ENCODE assay signal across 2 cellular contexts in genomic region chr3:31911643-31912042, GRCh38.
TF ChIP-seq lines count a peak whose summit lies in the region.

No MANE protein-coding gene starts in this region.

TF ChIP-seq in IMR-90, 13 proteins besides CTCF, POLR2A, EP300 and RAD21 (continued from another document):
- TF ChIP-seq USF2 (IDR thresholded peaks at IDR 0.05; ENCODE audit: low read depth, low read length), result no peak
- no peak for TF ChIP-seq FOS (IDR thresholded peaks at IDR 0.05; ENCODE audit: low read depth, low read length)
- TF ChIP-seq ELK1 (IDR thresholded peaks at IDR 0.05; ENCODE audit: borderline replicate concordance, low read depth, low read length), result no peak
- no peak for TF ChIP-seq SMC3 (IDR thresholded peaks at IDR 0.05; ENCODE audit: low read depth, low read length)
TF ChIP-seq in IMR-90: peak in this region for 0.

TF ChIP-seq in WTC11, 78 proteins besides CTCF, POLR2A, EP300 and RAD21 (continued from another document):
- TF ChIP-seq ZNF281 (CRISPR knock-in tag; IDR thresholded peaks at IDR 0.05), result no peak
- no peak for TF ChIP-seq ZNF425 (CRISPR knock-in tag; conservative IDR thresholded peaks at IDR 0.05)
- no peak for TF ChIP-seq TEAD4 (CRISPR knock-in tag; IDR thresholded peaks at IDR 0.05)
- no peak for TF ChIP-seq ZNF396 (CRISPR knock-in tag; IDR thresholded peaks at IDR 0.05; ENCODE audit: borderline replicate concordance)
- TF ChIP-seq SMAD4 (CRISPR knock-in tag; IDR thresholded peaks at IDR 0.05), result no peak
- no peak for TF ChIP-seq AR (CRISPR knock-in tag; IDR thresholded peaks at IDR 0.05)
- TF ChIP-seq FOXP4 (CRISPR knock-in tag; IDR thresholded peaks at IDR 0.05), result no peak
- no peak for TF ChIP-seq ZNF138 (CRISPR knock-in tag; conservative IDR thresholded peaks at IDR 0.05)
- TF ChIP-seq IRF1 (CRISPR knock-in tag; IDR thresholded peaks at IDR 0.05), result no peak
- no peak for TF ChIP-seq JAZF1 (CRISPR knock-in tag; IDR thresholded peaks at IDR 0.05)
- no peak for TF ChIP-seq TEAD1 (CRISPR knock-in tag; IDR thresholded peaks at IDR 0.05)
- no peak for TF ChIP-seq NR2C2 (CRISPR knock-in tag; IDR thresholded peaks at IDR 0.05)
- no peak for TF ChIP-seq RELA (CRISPR knock-in tag; IDR thresholded peaks at IDR 0.05; ENCODE audit: borderline replicate concordance)
